In genomic region chr15:99153026-99153535, GRCh38 we compare ENCODE assay signal across 20 cellular contexts.
"Had no signal": no experiment of that assay in that cellular context is flagged by ENCODE, and none has a peak within 500 bp of the region (broad histone marks: within the 10 kb centered on the region; RNA-seq: fewer than 3 reads in every experiment).

No MANE protein-coding gene starts in this region.

- H3K36me3 Mint-ChIP-seq: activated naive CD4-positive, alpha-beta T cell treated with anti-CD3 and anti-CD28 coated beads, Interleukin-2, amount 50 U/mL, for 72 hours; naive thymus-derived CD8-positive, alpha-beta T cell had no signal

- H3K9me3 Mint-ChIP-seq: activated naive CD4-positive, alpha-beta T cell treated with anti-CD3 and anti-CD28 coated beads, Interleukin-2, amount 50 U/mL, for 72 hours; activated T-cell treated with anti-CD3 and anti-CD28 coated beads, Interleukin-2, amount 50 U/mL, for 72 hours; naive thymus-derived CD8-positive, alpha-beta T cell; neural progenitor cell had no signal

- H3K36me3 ChIP-seq: colonic mucosa had no signal

- H3K4me3 Mint-ChIP-seq: activated T-cell treated with anti-CD3 and anti-CD28 coated beads, Interleukin-2, amount 50 U/mL, for 72 hours; naive thymus-derived CD8-positive, alpha-beta T cell; neural progenitor cell had no signal

- H3K4me1 ChIP-seq: colonic mucosa, testis had no signal

- ATAC-seq: activated naive CD4-positive, alpha-beta T cell treated with anti-CD3 and anti-CD28 coated beads, Interleukin-2, amount 50 U/mL, for 72 hours; activated T-cell treated with anti-CD3 and anti-CD28 coated beads, Interleukin-2, amount 50 U/mL, for 72 hours; body of pancreas; left cardiac atrium; naive thymus-derived CD8-positive, alpha-beta T cell; stimulated activated naive CD8-positive, alpha-beta T cell treated with anti-CD3 and anti-CD28 coated beads, Interleukin-15, Interleukin-2, amounts not matched to agents 100 U/mL and 50 U/mL, for 24 hours had no signal

- H3K27ac ChIP-seq: body of pancreas, colonic mucosa, neural progenitor cell, right atrium auricular region, testis, transverse colon had no signal

- H3K27me3 ChIP-seq: body of pancreas, colonic mucosa, neural progenitor cell, right atrium auricular region, testis, transverse colon had no signal

- H3K4me3 ChIP-seq: body of pancreas, colonic mucosa, neural progenitor cell, right atrium auricular region, testis, transverse colon had no signal

- H3K4me1 Mint-ChIP-seq: naive thymus-derived CD8-positive, alpha-beta T cell had no signal

- DNase-seq: activated CD4-positive, alpha-beta T cell treated with anti-CD3 and anti-CD28 coated beads for 4 hours; activated CD4-positive, alpha-beta T cell treated with anti-CD3 and anti-CD28 coated beads, Interleukin-2, amount 50 U/mL, for 4 hours; activated naive CD4-positive, alpha-beta T cell; activated T-cell treated with anti-CD3 and anti-CD28 coated beads for 4 hours; activated T-cell treated with anti-CD3 and anti-CD28 coated beads, Interleukin-2, amount 50 U/mL, for 72 hours; anterior cingulate cortex; body of pancreas; cerebellar nuclear complex; colonic mucosa; effector CD8-positive, alpha-beta T cell; left cardiac atrium; midbrain; naive thymus-derived CD8-positive, alpha-beta T cell; occipital lobe; stimulated activated naive CD8-positive, alpha-beta T cell treated with anti-CD3 and anti-CD28 coated beads, Interleukin-15, Interleukin-2, amounts not matched to agents 100 U/mL and 50 U/mL, for 24 hours; transverse colon had no signal

- H3K9me3 ChIP-seq: body of pancreas, colonic mucosa, right atrium auricular region, testis, transverse colon had no signal

- H3K27ac Mint-ChIP-seq: activated T-cell treated with anti-CD3 and anti-CD28 coated beads, Interleukin-2, amount 50 U/mL, for 72 hours; naive thymus-derived CD8-positive, alpha-beta T cell; neural progenitor cell had no signal
